Comparison of ENCODE assay signal across 11 cellular contexts in the genomic region with DNA sequence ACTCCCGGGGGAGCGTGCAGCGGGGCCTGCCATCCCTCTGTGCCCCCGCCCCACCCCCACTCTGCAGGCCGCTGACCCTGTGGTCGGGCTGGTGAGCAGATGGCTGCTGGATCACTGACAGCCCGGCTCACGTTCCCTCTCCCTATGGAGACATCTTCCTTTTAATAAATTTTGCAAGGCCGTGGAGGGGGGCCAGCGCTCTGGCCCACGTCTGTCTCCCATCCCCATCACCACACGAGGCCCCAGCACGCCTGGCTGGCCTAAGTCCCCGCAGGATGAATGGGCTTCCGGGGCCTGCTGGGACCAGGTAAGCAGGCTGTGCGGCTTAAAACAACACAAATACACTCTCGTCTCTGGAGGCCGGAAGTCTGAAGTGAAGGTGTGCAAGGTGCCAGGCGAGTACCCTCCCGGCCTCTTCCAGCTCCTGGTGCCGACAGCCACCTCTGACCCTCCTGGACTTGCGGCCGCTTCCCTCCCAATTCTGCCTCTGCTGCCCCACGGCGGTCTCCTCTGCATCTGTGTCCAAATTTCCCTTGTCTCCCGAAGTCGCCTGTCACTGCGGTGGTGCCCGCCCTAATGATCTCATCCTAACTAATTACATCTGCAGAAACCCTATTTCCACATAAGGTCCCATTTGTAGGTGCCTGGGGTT. TPM values are rescaled to one million over a fixed set of nuclear protein-coding genes. Genes with fewer than 3 reads are reported as not detected.
A peak's percentile ranks its signal among the peaks of the same experiment; 100 is the strongest.
DNase-seq lines count a peak whose midpoint lies in the region; ATAC-seq and TF ChIP-seq lines count a peak whose summit lies in the region.
"Had no signal": no experiment of that assay in that cellular context is flagged by ENCODE, and none has a peak within 500 bp of the region (broad histone marks: within the 10 kb centered on the region; RNA-seq: fewer than 3 reads in every experiment).

No MANE protein-coding gene starts in this region.

- H3K4me1 ChIP-seq in SJSA1 (replicated peaks) (peaks cover 68% of the 10 kb centered on the region), heart left ventricle (peaks cover 7 to 61% (median 32%) of the 10 kb centered on the region in 12 donors), parathyroid adenoma (peaks cover 14% of the 10 kb centered on the region), PC-3 (ENCODE audit: insufficient read depth, low read length) (0 out of 2 replicates have a peak, but pooled peaks cover 4% of the 10 kb centered on the region), PC-9 (replicated peaks; ENCODE audit: insufficient read depth) (peaks cover 7% of the 10 kb centered on the region; the same call in 1 of the 2 replicates)

- POLR2A ChIA-PET in PC-3 (lab: Charles Lee; ENCODE audit: unreplicated experiment): no interaction called here
- POLR2A ChIA-PET in PC-9 (lab: Charles Lee; ENCODE audit: unreplicated experiment): no interaction called here

- peak overlapping the region; percentile 41 for H3K27ac ChIP-seq in SJSA1
- peak overlapping the region; percentile 51 to 86 (median 75) for H3K27ac ChIP-seq in heart left ventricle
- peak overlapping the region; percentile 87 for H3K27ac ChIP-seq in parathyroid adenoma
- no peak overlapping the region for H3K27ac ChIP-seq in PC-3 (ENCODE audit: low read length)
- no peak overlapping the region for H3K27ac ChIP-seq in PC-9

- BruUV-seq in PC-3 (replicated peaks; lab: Mats Ljungman, UMichigan) (no TSS peak), PC-9 (replicated peaks; lab: Mats Ljungman, UMichigan) (no TSS peak)

- CTCF ChIA-PET in PC-3 (lab: Charles Lee): no interaction called here
- CTCF ChIA-PET in PC-9 (lab: Charles Lee): no interaction called here

- H3K79me2 ChIP-seq in parathyroid adenoma: no peaks in the 10 kb centered on the region
- peaks cover 22% of the 10 kb centered on the region for H3K79me2 ChIP-seq in PC-3 (ENCODE audit: low read length)
- H3K79me2 ChIP-seq in PC-9 (ENCODE audit: low read depth): peaks cover 10% of the 10 kb centered on the region

- H3K36me3 ChIP-seq in SJSA1 (peaks cover 62% of the 10 kb centered on the region), heart left ventricle (no peaks in the 10 kb centered on the region), parathyroid adenoma (ENCODE audit: control insufficient read depth, insufficient read depth, low read length) (no peaks in the 10 kb centered on the region), PC-3 (ENCODE audit: low read depth, low read length) (no peaks in the 10 kb centered on the region), PC-9 (ENCODE audit: low read depth) (no peaks in the 10 kb centered on the region)

- 35 to 53% (median 44%) methylated on average over 23 to 29 of the region's 29 CpGs for WGBS in heart left ventricle, 4 donors

- H2AFZ ChIP-seq in parathyroid adenoma (peak overlapping the region; percentile 93), PC-3 (ENCODE audit: low read length) (no peak overlapping the region), PC-9 (no peak overlapping the region)

- H4K20me1 ChIP-seq in PC-3 (ENCODE audit: low read length): no peaks in the 10 kb centered on the region
- no peaks in the 10 kb centered on the region for H4K20me1 ChIP-seq in PC-9 (ENCODE audit: insufficient read depth)

- intact Hi-C loops in heart left ventricle (cut with DNase I) (no loop called here), PC-3 (cut with micrococcal nuclease) (no loop called here), PC-9 (cut with micrococcal nuclease; ENCODE audit: unreplicated experiment) (no loop called here)

- peak in 2 of 12 donors; percentile 7 to 22 for TF ChIP-seq CTCF in heart left ventricle (IDR thresholded peaks at IDR 0.05)
- no peak for TF ChIP-seq CTCF in parathyroid adenoma (IDR thresholded peaks at IDR 0.05)
- no peak for TF ChIP-seq CTCF in PC-3 (conservative IDR thresholded peaks at IDR 0.05; ENCODE audit: low read depth, low read length)
- TF ChIP-seq CTCF in PC-9 (conservative IDR thresholded peaks at IDR 0.05): no peak

- H3K27me3 ChIP-seq in SJSA1 (replicated peaks) (no peaks in the 10 kb centered on the region), heart left ventricle (no peaks in the 10 kb centered on the region), parathyroid adenoma (ENCODE audit: control insufficient read depth, insufficient read depth, low read length) (no peaks in the 10 kb centered on the region), PC-3 (ENCODE audit: low read length) (no peaks in the 10 kb centered on the region), PC-9 (ENCODE audit: insufficient read depth, low read depth) (no peaks in the 10 kb centered on the region)

- no peak overlapping the region for H3K9ac ChIP-seq in parathyroid adenoma
- no peak overlapping the region for H3K9ac ChIP-seq in PC-3 (ENCODE audit: low read length)

- H3K9me2 ChIP-seq in PC-3 (replicated peaks; ENCODE audit: low read length) (no peaks in the 10 kb centered on the region), PC-9 (ENCODE audit: insufficient read depth) (no peaks in the 10 kb centered on the region)

- H3K4me3 ChIP-seq in SJSA1: no peak overlapping the region; the same call in 1 of the 2 replicates
- peak overlapping the region in 9 of 12 donors; percentile 7 to 28 (median 15) for H3K4me3 ChIP-seq in heart left ventricle
- peak overlapping the region; percentile 36 for H3K4me3 ChIP-seq in parathyroid adenoma (ENCODE audit: low read depth, low read length)
- no peak overlapping the region for H3K4me3 ChIP-seq in PC-3 (ENCODE audit: low read length)
- H3K4me3 ChIP-seq in PC-9: no peak overlapping the region

- ATAC-seq in heart left ventricle (peak in 3 of 4 donors; percentile 12 to 16 (median 14)), HG02840 (IDR thresholded peaks at IDR 0.05; ENCODE audit: low FRiP score, unreplicated experiment) (no peak), PC-3 (no peak)

- peak overlapping the region; percentile 63 for H3K4me2 ChIP-seq in parathyroid adenoma (ENCODE audit: low read length)
- no peak overlapping the region for H3K4me2 ChIP-seq in PC-3 (ENCODE audit: low read length)
- H3K4me2 ChIP-seq in PC-9: no peak overlapping the region

- no peaks in the 10 kb centered on the region for H3K9me3 ChIP-seq in SJSA1 (replicated peaks)
- no peaks in the 10 kb centered on the region for H3K9me3 ChIP-seq in heart left ventricle
- H3K9me3 ChIP-seq in parathyroid adenoma (ENCODE audit: control insufficient read depth, low read length): no peaks in the 10 kb centered on the region
- no peaks in the 10 kb centered on the region for H3K9me3 ChIP-seq in PC-3 (ENCODE audit: low read length)
- H3K9me3 ChIP-seq in PC-9 (ENCODE audit: insufficient read depth, low read depth): no peaks in the 10 kb centered on the region

- no peak for TF ChIP-seq POLR2A in heart left ventricle (IDR thresholded peaks at IDR 0.05)

- DNase-seq in DMS153 treated with DMSO at 0.1 percent for 48 hours (lab: John Stamatoyannopoulos, UW; ENCODE audit: unreplicated experiment): peak; percentile 22
- no peak for DNase-seq in SJSA1 (ENCODE audit: low read depth in 1 of 2, low spot score in 2 of 2)
- DNase-seq in heart left ventricle: no peak
- DNase-seq in PC-3: no peak
- DNase-seq in A172 (ENCODE audit: low spot score): no peak
- no peak for DNase-seq in PC-9
- DNase-seq: T-helper 9 cell had no signal

- H3F3A ChIP-seq in PC-3 (ENCODE audit: low read length, unreplicated experiment) (no peaks in the 10 kb centered on the region), PC-9 (ENCODE audit: insufficient read depth, low read depth) (no peaks in the 10 kb centered on the region; the same call in 1 of the 2 replicates)

RNA-seq across cellular contexts. Expression of a gene that starts 8.3 kb away (rescaled TPM):
- 177 and 308 TPM in 2 replicates for total RNA-seq in SJSA1 (2014; rRNA removed; shearing (Covaris generic))
- 100 to 1,000 TPM in 1 of 9 donors, 10 to 100 TPM in 8; 47.6 to 144 (median 55.6) TPM for total RNA-seq in heart left ventricle
- 10 to 100 TPM; 39.2 to 52.2 TPM for polyA plus RNA-seq in heart left ventricle
- total RNA-seq in PC-3 (2014; rRNA removed): 395 and 412 TPM in 2 replicates
- total RNA-seq in A172 (2014; rRNA removed; shearing (Covaris generic)): 171 and 174 TPM in 2 replicates
- total RNA-seq in PC-9 (2021): 461 and 542 TPM in 2 replicates

RNA-seq across cellular contexts. Expression of a gene that starts 32.8 kb away (rescaled TPM):
- total RNA-seq in SJSA1 (2014; rRNA removed; shearing (Covaris generic)): 1.1 and 2.3 TPM in 2 replicates
- total RNA-seq in heart left ventricle: under 1 TPM in 3 of 9 donors, not detected in 6; 0.10 to 0.50 (median 0.14) TPM
- not detected for polyA plus RNA-seq in heart left ventricle
- total RNA-seq in PC-3 (2014; rRNA removed): not detected in 2 replicates
- 7.5 and 12.7 TPM in 2 replicates for total RNA-seq in A172 (2014; rRNA removed; shearing (Covaris generic))
- 0.81 and 0.90 TPM in 2 replicates for total RNA-seq in PC-9 (2021)

RNA-seq across cellular contexts. Expression of a gene that starts 38.0 kb away (rescaled TPM):
- 0.11 TPM in 1 of 2 replicates, not detected in the other for total RNA-seq in SJSA1 (2014; rRNA removed; shearing (Covaris generic))
- total RNA-seq in heart left ventricle (1 to 10 TPM in 1 of 9 donors, not detected in 8; 1.1 TPM), PC-3 (2014; rRNA removed) (115 and 130 TPM in 2 replicates), PC-9 (2021) (91.6 and 101 TPM in 2 replicates)
- under 1 TPM in 1 of 2 donors, not detected in 1; 0.06 TPM for polyA plus RNA-seq in heart left ventricle
- 58.6 and 86.2 TPM in 2 replicates for total RNA-seq in A172 (2014; rRNA removed; shearing (Covaris generic))

RNA-seq across cellular contexts. Expression of a gene that starts 38.7 kb away (rescaled TPM):
- not detected in 2 replicates for total RNA-seq in SJSA1 (2014; rRNA removed; shearing (Covaris generic))
- total RNA-seq in heart left ventricle (1 to 10 TPM in 1 of 9 donors, under 1 TPM in 1, not detected in 7; 0.20 to 3.3 TPM), PC-3 (2014; rRNA removed) (not detected in 2 replicates), PC-9 (2021) (not detected in 2 replicates)
- under 1 TPM in 1 of 2 donors, not detected in 1; 0.11 TPM for polyA plus RNA-seq in heart left ventricle
- 0.36 TPM in 1 of 2 replicates, not detected in the other for total RNA-seq in A172 (2014; rRNA removed; shearing (Covaris generic))
- total RNA-seq: G401, glomerular endothelial cell had no signal

RNA-seq across cellular contexts. Expression of a gene that starts 51.9 kb away (rescaled TPM):
- total RNA-seq in SJSA1 (2014; rRNA removed; shearing (Covaris generic)): not detected in 2 replicates
- total RNA-seq in heart left ventricle: under 1 TPM in 1 of 9 donors, not detected in 8; 0.40 TPM
- polyA plus RNA-seq in heart left ventricle: under 1 TPM in 1 of 2 donors, not detected in 1; 0.11 TPM
- total RNA-seq in PC-3 (2014; rRNA removed): 0.29 and 0.40 TPM in 2 replicates
- total RNA-seq in A172 (2014; rRNA removed; shearing (Covaris generic)): 0.14 and 0.16 TPM in 2 replicates
- total RNA-seq in PC-9 (2021): not detected in 2 replicates
- total RNA-seq: G401, glomerular endothelial cell had no signal

Comparison
In these comparisons a context has a peak if more than half of its experiments do, and no peak if none do; other contexts are left out.
1. H3K27ac ChIP-seq: peak in SJSA1 (single experiment), heart left ventricle (12 of 12) and parathyroid adenoma (single experiment); none in PC-3 (single experiment) and PC-9 (single experiment).
2. H3K4me3 ChIP-seq: peak in heart left ventricle (9 of 12) and parathyroid adenoma (single experiment); none in SJSA1 (single experiment), PC-3 (single experiment) and PC-9 (single experiment).
3. ATAC-seq: peak in heart left ventricle (3 of 4); none in HG02840 (single experiment) and PC-3 (single experiment).
4. RNA of a gene that starts 38.0 kb away (total RNA-seq): 115 to 130 TPM in PC-3, 91.6 to 101 TPM in PC-9 and 58.6 to 86.2 TPM in A172; 0.11 TPM in SJSA1 and 1.1 TPM in heart left ventricle; every median in the first group is over 10 times any median in the second.